9 cellular contexts compared by ENCODE assay signal in genomic region chrX:50100188-50100587, GRCh38.
A peak's percentile ranks its signal among the peaks of the same experiment; 100 is the strongest.
DNase-seq lines count a peak whose midpoint lies in the region; ATAC-seq, FAIRE-seq and TF ChIP-seq lines count a peak whose summit lies in the region.
"Had no signal": no experiment of that assay in that cellular context is flagged by ENCODE, and none has a peak within 500 bp of the region (broad histone marks: within the 10 kb centered on the region; RNA-seq: fewer than 3 reads in every experiment).

No MANE protein-coding gene starts in this region.

- CTCF ChIA-PET in CD4-positive, alpha-beta memory T cell (lab: Charles Lee; ENCODE audit: partially characterized antibody) = interaction anchor here (1.1 to 1.8 kb wide), 2 partner anchors 480 to 484 kb away, joined by 3 to 4 read pairs; no protein-coding TSS in a partner anchor

- H3K9me3 Mint-ChIP-seq in astrocyte (ENCODE audit: unreplicated experiment) = no peaks in the 10 kb centered on the region
- no peaks in the 10 kb centered on the region for H3K9me3 Mint-ChIP-seq in CD4-positive, alpha-beta memory T cell

- no peak overlapping the region for H2AFZ ChIP-seq in astrocyte (ENCODE audit: low read depth, low read length)

- H3K4me3 ChIP-seq in astrocyte (ENCODE audit: insufficient read depth, low read depth, low read length) = no peak overlapping the region
- H3K4me3 ChIP-seq in CD4-positive, alpha-beta memory T cell (ENCODE audit: low read length in 2 of 2) = no peak overlapping the region
- H3K4me3 ChIP-seq: SJSA1 had no signal

- no peak overlapping the region for H3K27ac ChIP-seq in astrocyte (ENCODE audit: low read depth, low read length)
- H3K27ac ChIP-seq in CD4-positive, alpha-beta memory T cell (ENCODE audit: low read depth, low read length) = no peak overlapping the region
- H3K27ac ChIP-seq: SJSA1 had no signal

- H4K20me1 ChIP-seq in astrocyte (ENCODE audit: insufficient read depth, low read length) = no peaks in the 10 kb centered on the region

- H3K27me3 ChIP-seq in astrocyte (ENCODE audit: insufficient read depth, low read length) = no peaks in the 10 kb centered on the region
- H3K27me3 ChIP-seq in CD4-positive, alpha-beta memory T cell (ENCODE audit: insufficient read depth, low read length) = no peaks in the 10 kb centered on the region
- H3K27me3 ChIP-seq: SJSA1 had no signal

- H3K4me1 Mint-ChIP-seq in astrocyte (ENCODE audit: low read depth, unreplicated experiment) = no peaks in the 10 kb centered on the region
- H3K4me1 Mint-ChIP-seq in CD4-positive, alpha-beta memory T cell = no peaks in the 10 kb centered on the region

- no peak overlapping the region for H3K27ac Mint-ChIP-seq in astrocyte (ENCODE audit: unreplicated experiment)
- H3K27ac Mint-ChIP-seq in CD4-positive, alpha-beta memory T cell = no peak overlapping the region

- TF ChIP-seq CTCF in astrocyte (IDR thresholded peaks at IDR 0.05; ENCODE audit: insufficient read depth, low read depth, low read length) = peak; percentile 4

- FAIRE-seq in astrocyte (lab: Jason Lieb, UNC) = peak; percentile 56

- no peaks in the 10 kb centered on the region for H3K36me3 ChIP-seq in astrocyte (ENCODE audit: insufficient read depth, low read length)
- H3K36me3 ChIP-seq in CD4-positive, alpha-beta memory T cell (ENCODE audit: insufficient read depth, low read length) = no peaks in the 10 kb centered on the region
- H3K36me3 ChIP-seq: SJSA1 had no signal

- no peaks in the 10 kb centered on the region for H3K79me2 ChIP-seq in astrocyte (ENCODE audit: insufficient read depth, low read length)

- no peaks in the 10 kb centered on the region for H3K9me3 ChIP-seq in astrocyte (ENCODE audit: insufficient read depth, low read depth, low read length)
- H3K9me3 ChIP-seq in CD4-positive, alpha-beta memory T cell (ENCODE audit: control insufficient read depth in 1 of 2, low read length in 2 of 2) = no peaks in the 10 kb centered on the region
- H3K9me3 ChIP-seq: SJSA1 had no signal

- intact Hi-C loops in CD4-positive, alpha-beta memory T cell (cut with micrococcal nuclease) = loop anchor here (10.0 kb wide), 1 partner anchor 485 kb away; no protein-coding TSS in a partner anchor

- ATAC-seq in HG03469 (IDR thresholded peaks at IDR 0.05; ENCODE audit: unreplicated experiment) = no peak

- in situ Hi-C loops in Caki2 (cut with HindIII; ENCODE audit: low pct_unique_long_range_greater_than_20kb, low sequenced_read_pairs) = no loop called here

- no peak overlapping the region for H3K4me2 ChIP-seq in astrocyte (ENCODE audit: low read length)

- DNase-seq in Caki2 (ENCODE audit: low read depth) = peak; percentile 7
- DNase-seq in HK-2 (ENCODE audit: unreplicated experiment) = peak; percentile 9
- DNase-seq in astrocyte (ENCODE audit: low read depth) = no peak
- DNase-seq in lung microvascular endothelial cell (ENCODE audit: low read depth in 2 of 2) = peak; percentile 29 to 56
- no peak for DNase-seq in DMS79 (lab: John Stamatoyannopoulos, UW)
- DNase-seq in CD4-positive, alpha-beta memory T cell = no peak
- no peak for DNase-seq in activated T-cell treated with anti-CD3 and anti-CD28 coated beads, Interleukin-2, amount 50 U/mL, for 1 hour

- H3K4me3 Mint-ChIP-seq in astrocyte (ENCODE audit: unreplicated experiment) = no peak overlapping the region
- no peak overlapping the region for H3K4me3 Mint-ChIP-seq in CD4-positive, alpha-beta memory T cell

- H3K9ac ChIP-seq in astrocyte (ENCODE audit: low read length) = no peak overlapping the region

- POLR2A ChIA-PET in CD4-positive, alpha-beta memory T cell (lab: Charles Lee; ENCODE audit: partially characterized antibody) = no interaction called here

- H3K4me1 ChIP-seq in astrocyte (ENCODE audit: insufficient read depth, low read length) = no peaks in the 10 kb centered on the region
- H3K4me1 ChIP-seq in CD4-positive, alpha-beta memory T cell (ENCODE audit: insufficient read depth, low read length) = no peaks in the 10 kb centered on the region
- H3K4me1 ChIP-seq: SJSA1 had no signal

- no peaks in the 10 kb centered on the region for H3K36me3 Mint-ChIP-seq in astrocyte (ENCODE audit: low read depth, unreplicated experiment)
- no peaks in the 10 kb centered on the region for H3K36me3 Mint-ChIP-seq in CD4-positive, alpha-beta memory T cell

- no peaks in the 10 kb centered on the region for H3K27me3 Mint-ChIP-seq in astrocyte (ENCODE audit: low read depth, unreplicated experiment)
- peaks cover 0 to 2% of the 10 kb centered on the region in 2 donors for H3K27me3 Mint-ChIP-seq in CD4-positive, alpha-beta memory T cell

Comparison
In these comparisons a context has a peak if more than half of its experiments do, and no peak if none do; other contexts are left out.
1. DNase-seq: peak in Caki2 (single experiment), HK-2 (single experiment) and lung microvascular endothelial cell (2 of 2); none in astrocyte (single experiment), DMS79 (single experiment), CD4-positive, alpha-beta memory T cell (0 of 5) and activated T-cell treated with anti-CD3 and anti-CD28 coated beads, Interleukin-2, amount 50 U/mL, for 1 hour (single experiment).